22 cellular contexts compared by ENCODE assay signal in the genomic region with DNA sequence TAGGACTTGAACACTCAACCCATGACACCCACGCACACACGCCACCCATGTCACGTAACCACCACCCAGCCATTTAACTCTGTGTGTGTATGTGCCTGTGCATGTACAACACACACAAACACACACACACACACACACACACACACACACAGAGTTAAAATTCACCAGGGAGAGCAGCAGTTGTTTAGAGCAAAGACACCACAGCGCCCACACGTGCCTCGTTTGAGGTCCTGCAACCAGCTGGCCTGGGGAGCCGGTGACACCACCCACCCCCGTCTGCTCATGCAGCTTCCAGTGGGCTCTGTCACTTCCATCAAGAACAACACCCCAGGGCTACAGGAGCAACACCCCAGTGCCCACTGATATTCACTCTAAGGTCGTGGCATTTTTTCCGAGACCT.
DNase-seq lines count a peak whose midpoint lies in the region; ATAC-seq, FAIRE-seq and TF ChIP-seq lines count a peak whose summit lies in the region.
"Had no signal": no experiment of that assay in that cellular context is flagged by ENCODE, and none has a peak within 500 bp of the region (broad histone marks: within the 10 kb centered on the region; RNA-seq: fewer than 3 reads in every experiment).

No MANE protein-coding gene starts in this region.

- CTCF ChIA-PET in OCI-LY7 (lab: Charles Lee; ENCODE audit: unreplicated experiment) = no interaction called here

- H3K79me2 ChIP-seq in GM23338 (replicated peaks; ENCODE audit: insufficient read depth) = no peaks in the 10 kb centered on the region
- H3K79me2 ChIP-seq in OCI-LY7 (ENCODE audit: insufficient read depth, low read depth, low read length) = no peaks in the 10 kb centered on the region

- no peaks in the 10 kb centered on the region for H4K20me1 ChIP-seq in GM23338 (replicated peaks; ENCODE audit: insufficient read depth)
- H4K20me1 ChIP-seq in OCI-LY7 (ENCODE audit: insufficient read depth, low read length) = no peaks in the 10 kb centered on the region

- H3K9me3 Mint-ChIP-seq in GM23338 = peaks cover 13% of the 10 kb centered on the region
- H3K9me3 Mint-ChIP-seq: nephron had no signal

- no peaks in the 10 kb centered on the region for H3F3A ChIP-seq in GM23338 (replicated peaks; ENCODE audit: low read depth)

- intact Hi-C loops in OCI-LY7 (cut with micrococcal nuclease; ENCODE audit: unreplicated experiment) = no loop called here
- intact Hi-C loops in left ventricle myocardium inferior (cut with micrococcal nuclease) = no loop called here
- intact Hi-C loops in spleen (cut with DNase I; ENCODE audit: low total_unique reads) = no loop called here

- peak; percentile 48 to 68 for TF ChIP-seq CTCF in GM23338 (conservative IDR thresholded peaks at IDR 0.05; ENCODE audit: low read depth in 2 of 2)
- TF ChIP-seq CTCF in OCI-LY7 (conservative IDR thresholded peaks at IDR 0.05; ENCODE audit: low read length) = peak; percentile 62
- peak; percentile 51 for TF ChIP-seq CTCF in left ventricle myocardium inferior (IDR thresholded peaks at IDR 0.05; ENCODE audit: borderline replicate concordance)
- TF ChIP-seq CTCF in spleen (IDR thresholded peaks at IDR 0.05 in 8 of 11, conservative IDR thresholded peaks at IDR 0.05 in 3 of 11) = peak in 1 of 11 experiments; percentile 9

- H2AFZ ChIP-seq in GM23338 (no peak overlapping the region), OCI-LY7 (ENCODE audit: low read length) (no peak overlapping the region)

- H3K4me3 ChIP-seq in GM23338 = no peak overlapping the region
- H3K4me3 ChIP-seq in OCI-LY7 (ENCODE audit: low read depth, low read length, poor library complexity, severe bottlenecking) = no peak overlapping the region
- no peak overlapping the region for H3K4me3 ChIP-seq in left ventricle myocardium inferior
- no peak overlapping the region for H3K4me3 ChIP-seq in spleen
- H3K4me3 ChIP-seq: ascending aorta, esophagus muscularis mucosa, lung, SJCRH30, thoracic aorta had no signal

- H3K27me3 ChIP-seq in GM23338 (ENCODE audit: insufficient read depth) (no peaks in the 10 kb centered on the region), left ventricle myocardium inferior (ENCODE audit: low read depth) (no peaks in the 10 kb centered on the region), spleen (replicated peaks in 1 of 7) (peaks cover 0 to 12% (median 0%) of the 10 kb centered on the region in 7 donors)
- H3K27me3 ChIP-seq: ascending aorta, SJCRH30 had no signal

- H3K4me1 ChIP-seq in GM23338 (ENCODE audit: insufficient read depth) (no peaks in the 10 kb centered on the region), OCI-LY7 (ENCODE audit: insufficient read depth, low read length, poor library complexity, severe bottlenecking) (no peaks in the 10 kb centered on the region), left ventricle myocardium inferior (no peaks in the 10 kb centered on the region), spleen (no peaks in the 10 kb centered on the region)
- H3K4me1 ChIP-seq: ascending aorta, esophagus muscularis mucosa, SJCRH30 had no signal

- ATAC-seq in GM23338 (peak; percentile 91), HG03439 (IDR thresholded peaks at IDR 0.05; ENCODE audit: unreplicated experiment) (no peak), HG03196 (IDR thresholded peaks at IDR 0.05; ENCODE audit: unreplicated experiment) (no peak)

- no peak overlapping the region for H3K27ac Mint-ChIP-seq in GM23338
- H3K27ac Mint-ChIP-seq: nephron had no signal

- H3K36me3 Mint-ChIP-seq in GM23338 (ENCODE audit: low read depth) = peaks cover 6% of the 10 kb centered on the region; the same call in 1 of the 3 replicates

- no TSS peak for BruUV-seq in OCI-LY7 (replicated peaks; lab: Mats Ljungman, UMichigan)

- H3K36me3 ChIP-seq in GM23338 (ENCODE audit: insufficient read depth) (no peaks in the 10 kb centered on the region), OCI-LY7 (ENCODE audit: insufficient read depth, low read length) (no peaks in the 10 kb centered on the region), left ventricle myocardium inferior (no peaks in the 10 kb centered on the region), spleen (no peaks in the 10 kb centered on the region)
- H3K36me3 ChIP-seq: ascending aorta, esophagus muscularis mucosa, SJCRH30, thoracic aorta had no signal

- H3K4me1 Mint-ChIP-seq in GM23338 = no peaks in the 10 kb centered on the region
- H3K4me1 Mint-ChIP-seq: nephron had no signal

- 60 to 71% (median 64%) methylated on average over 10 of the region's 10 CpGs for WGBS in spleen, 5 donors

- FAIRE-seq in frontal cortex (lab: Jason Lieb, UNC) = no peak
- FAIRE-seq: GM12892, TTC549 had no signal

- no peaks in the 10 kb centered on the region for H3K9me3 ChIP-seq in OCI-LY7 (ENCODE audit: low read length)
- H3K9me3 ChIP-seq in left ventricle myocardium inferior (replicated peaks) = peaks cover 19% of the 10 kb centered on the region
- H3K9me3 ChIP-seq in spleen = peaks cover 0 to 35% (median 27%) of the 10 kb centered on the region in 8 donors
- H3K9me3 ChIP-seq: SJCRH30 had no signal

- DNase-seq in AG20443 (ENCODE audit: low spot score) (peak; percentile 32), GM23338 (ENCODE audit: low spot score) (peak; percentile 66), OCI-LY7 (ENCODE audit: low spot score) (peak; percentile 51), left ventricle myocardium inferior (no peak), frontal cortex (ENCODE audit: low spot score in 2 of 2) (no peak), spleen (no peak)
- DNase-seq: dermis blood vessel endothelial cell; hippocampal formation; NCI-H1048; right cardiac atrium; stimulated activated CD4-positive, alpha-beta T cell treated with anti-CD3 and anti-CD28 coated beads, Interleukin-2, amount 100 ng/mL, for 24 hours had no signal

- H3K4me2 ChIP-seq in GM23338 = no peak overlapping the region
- no peak overlapping the region for H3K4me2 ChIP-seq in OCI-LY7 (ENCODE audit: low read length)

- POLR2A ChIA-PET in OCI-LY7 (lab: Charles Lee) = interaction anchor here (0.5 kb wide), 1 partner anchor 271 kb away, joined by 3 read pairs; no protein-coding TSS in a partner anchor

- H3K27me3 Mint-ChIP-seq in GM23338 (ENCODE audit: insufficient read depth, low read depth, poor library complexity) = peaks cover 5% of the 10 kb centered on the region

- H3K27ac ChIP-seq in GM23338 (ENCODE audit: low read depth) = no peak overlapping the region
- H3K27ac ChIP-seq in OCI-LY7 (ENCODE audit: low read depth, low read length, poor library complexity, severe bottlenecking) = no peak overlapping the region
- H3K27ac ChIP-seq in left ventricle myocardium inferior (replicated peaks) = no peak overlapping the region
- H3K27ac ChIP-seq in spleen = no peak overlapping the region
- H3K27ac ChIP-seq: ascending aorta, C4-2B, esophagus muscularis mucosa, SJCRH30, thoracic aorta had no signal

- H3K9me2 ChIP-seq in GM23338 (ENCODE audit: insufficient read depth) (no peaks in the 10 kb centered on the region), OCI-LY7 (ENCODE audit: insufficient read depth, low read length) (no peaks in the 10 kb centered on the region)

- H3K4me3 Mint-ChIP-seq in GM23338 = no peak overlapping the region
- H3K4me3 Mint-ChIP-seq: nephron had no signal

- TF ChIP-seq POLR2A in spleen (IDR thresholded peaks at IDR 0.05) = no peak

Comparison
In these comparisons a context has a peak if more than half of its experiments do, and no peak if none do; other contexts are left out.
1. DNase-seq: peak in AG20443 (single experiment), GM23338 (single experiment) and OCI-LY7 (single experiment); none in left ventricle myocardium inferior (single experiment), frontal cortex (0 of 2) and spleen (single experiment).